In genomic region chr11:114156766-114157165, GRCh38 we compare ENCODE assay signal across 15 cellular contexts.
DNase-seq lines count a peak whose midpoint lies in the region; ATAC-seq, FAIRE-seq and TF ChIP-seq lines count a peak whose summit lies in the region.
"Had no signal": no experiment of that assay in that cellular context is flagged by ENCODE, and none has a peak within 500 bp of the region (broad histone marks: within the 10 kb centered on the region; RNA-seq: fewer than 3 reads in every experiment).

No MANE protein-coding gene starts in this region.

- H3K27me3 ChIP-seq in right cardiac atrium (ENCODE audit: control insufficient read depth, insufficient read depth) (no peaks in the 10 kb centered on the region), skeletal muscle tissue (ENCODE audit: control insufficient read depth in 3 of 3, insufficient read depth in 3 of 3, low read length in 3 of 3) (no peaks in the 10 kb centered on the region)

- H3K4me1 ChIP-seq in right cardiac atrium (ENCODE audit: control insufficient read depth, insufficient read depth, low read length) (peaks cover 75% of the 10 kb centered on the region), kidney (ENCODE audit: control insufficient read depth in 1 of 2, insufficient read depth in 1 of 2, low read depth in 1 of 2, low read length in 2 of 2) (peaks cover 55 to 59% of the 10 kb centered on the region in 2 donors), skeletal muscle tissue (ENCODE audit: control insufficient read depth in 3 of 3, insufficient read depth in 3 of 3, low read length in 3 of 3) (peaks cover 87 to 99% (median 94%) of the 10 kb centered on the region in 3 donors)

- FAIRE-seq in kidney (lab: Jason Lieb, UNC) = no peak

- DNase-seq in right cardiac atrium (no peak), cardiac septum (ENCODE audit: low spot score) (no peak), kidney (peak; percentile 30), dedifferentiated amniotic fluid mesenchymal stem cell (ENCODE audit: extremely low spot score) (no peak), SIG-M5 (lab: John Stamatoyannopoulos, UW) (no peak)
- DNase-seq in activated CD8-positive, alpha-beta memory T cell treated with anti-CD3 and anti-CD28 coated beads, Interleukin-2, amount 50 U/mL, for 4 hours = no peak
- DNase-seq: activated T-cell treated with anti-CD3 and anti-CD28 coated beads, Interleukin-2, amount 50 U/mL, for 24 hours; endodermal cell; GF-D8; NCI-H2107; nephron progenitor cell; SW 1271 had no signal

- no peaks in the 10 kb centered on the region for H3K9me3 ChIP-seq in right cardiac atrium (ENCODE audit: control insufficient read depth, low read length)
- H3K9me3 ChIP-seq in kidney (ENCODE audit: control insufficient read depth in 1 of 2, low read length in 2 of 2) = no peaks in the 10 kb centered on the region
- H3K9me3 ChIP-seq in skeletal muscle tissue (ENCODE audit: control insufficient read depth in 3 of 3, low read length in 3 of 3) = no peaks in the 10 kb centered on the region

- 92% methylated on average over 6 of the region's 6 CpGs for WGBS in right cardiac atrium

- intact Hi-C loops in right cardiac atrium (cut with DNase I) = no loop called here
- intact Hi-C loops in cardiac septum (cut with DNase I) = no loop called here
- intact Hi-C loops in kidney (cut with DNase I) = no loop called here

- no peak for TF ChIP-seq CTCF in kidney (IDR thresholded peaks at IDR 0.05; ENCODE audit: borderline replicate concordance, extremely low read depth, insufficient read depth)

- H3K36me3 ChIP-seq in kidney (ENCODE audit: control insufficient read depth in 1 of 2, insufficient read depth in 2 of 2, low read length in 2 of 2) (peaks cover 6 to 8% of the 10 kb centered on the region in 2 donors), skeletal muscle tissue (ENCODE audit: control insufficient read depth in 3 of 3, insufficient read depth in 3 of 3, low read length in 3 of 3) (peaks cover 12 to 17% (median 12%) of the 10 kb centered on the region in 3 donors)

- H3K4me3 ChIP-seq in right cardiac atrium (ENCODE audit: low read length) (no peak overlapping the region), kidney (ENCODE audit: low read length in 2 of 2) (no peak overlapping the region), skeletal muscle tissue (ENCODE audit: low read length in 3 of 3) (no peak overlapping the region)

- ATAC-seq in right cardiac atrium = no peak
- ATAC-seq in HG03025 (IDR thresholded peaks at IDR 0.05; ENCODE audit: low FRiP score, unreplicated experiment) = no peak
- ATAC-seq: Panc1 had no signal

- no peak overlapping the region for H3K9ac ChIP-seq in kidney (ENCODE audit: low read length in 2 of 2)
- peak overlapping the region in 1 of 3 donors; percentile 1 for H3K9ac ChIP-seq in skeletal muscle tissue (ENCODE audit: low read depth in 1 of 3, low read length in 3 of 3)

- H3K27ac ChIP-seq in right cardiac atrium (ENCODE audit: low read length) = peak overlapping the region; percentile 59
- no peak overlapping the region for H3K27ac ChIP-seq in kidney (ENCODE audit: low read depth in 2 of 2, low read length in 2 of 2)
- peak overlapping the region; percentile 99 for H3K27ac ChIP-seq in skeletal muscle tissue (ENCODE audit: low read depth, low read length)

Comparison
In these comparisons a context has a peak if more than half of its experiments do, and no peak if none do; other contexts are left out.
1. H3K27ac ChIP-seq: peak in right cardiac atrium (single experiment) and skeletal muscle tissue (single experiment); none in kidney (0 of 2).